10 cellular contexts compared by ENCODE assay signal in genomic region chr9:90433398-90433890, GRCh38.
DNase-seq lines count a peak whose midpoint lies in the region; ATAC-seq and TF ChIP-seq lines count a peak whose summit lies in the region.
"Had no signal": no experiment of that assay in that cellular context is flagged by ENCODE, and none has a peak within 500 bp of the region (broad histone marks: within the 10 kb centered on the region; RNA-seq: fewer than 3 reads in every experiment).

No MANE protein-coding gene starts in this region.

- H3K9ac ChIP-seq in HUES64 (ENCODE audit: low read depth, low read length): no peak overlapping the region
- H3K9ac ChIP-seq in skeletal muscle satellite cell (ENCODE audit: low read depth, low read length): no peak overlapping the region

- H3K27ac Mint-ChIP-seq in activated T-cell treated with anti-CD3 and anti-CD28 coated beads, Interleukin-2, amount 50 U/mL, for 24 hours: no peak overlapping the region
- H3K27ac Mint-ChIP-seq: activated naive CD8-positive, alpha-beta T cell treated with anti-CD3 and anti-CD28 coated beads, Interleukin-2, amount 10 ng/mL, durations not matched to agents 7 days and 5 days had no signal

- no peak for ATAC-seq in GM18520 (IDR thresholded peaks at IDR 0.05; ENCODE audit: unreplicated experiment)
- ATAC-seq: heart left ventricle had no signal

- H3K4me1 Mint-ChIP-seq in activated T-cell treated with anti-CD3 and anti-CD28 coated beads, Interleukin-2, amount 50 U/mL, for 24 hours (ENCODE audit: low read depth): no peaks in the 10 kb centered on the region
- H3K4me1 Mint-ChIP-seq: activated naive CD8-positive, alpha-beta T cell treated with anti-CD3 and anti-CD28 coated beads, Interleukin-2, amount 10 ng/mL, durations not matched to agents 7 days and 5 days had no signal

- no peaks in the 10 kb centered on the region for H3K9me3 Mint-ChIP-seq in activated T-cell treated with anti-CD3 and anti-CD28 coated beads, Interleukin-2, amount 50 U/mL, for 24 hours
- H3K9me3 Mint-ChIP-seq: activated naive CD8-positive, alpha-beta T cell treated with anti-CD3 and anti-CD28 coated beads, Interleukin-2, amount 10 ng/mL, durations not matched to agents 7 days and 5 days had no signal

- H3K4me3 ChIP-seq in HUES64 (ENCODE audit: low read length) (peak overlapping the region; percentile 41), astrocyte of the spinal cord (ENCODE audit: low read depth, low read length) (peak overlapping the region; percentile 25), skeletal muscle satellite cell (ENCODE audit: low read length) (no peak overlapping the region)
- H3K4me3 ChIP-seq: heart left ventricle had no signal

- H3K27ac ChIP-seq in HUES64 (ENCODE audit: low read depth, low read length): peak overlapping the region; percentile 6; the same call in 1 of the 2 replicates
- H3K27ac ChIP-seq: heart left ventricle had no signal

- 2% methylated on average over 14 of the region's 14 CpGs for WGBS in HUES64

- no peak overlapping the region for H3K4me3 Mint-ChIP-seq in activated T-cell treated with anti-CD3 and anti-CD28 coated beads, Interleukin-2, amount 50 U/mL, for 24 hours
- H3K4me3 Mint-ChIP-seq: activated naive CD8-positive, alpha-beta T cell treated with anti-CD3 and anti-CD28 coated beads, Interleukin-2, amount 10 ng/mL, durations not matched to agents 7 days and 5 days had no signal

- H3K36me3 Mint-ChIP-seq in activated T-cell treated with anti-CD3 and anti-CD28 coated beads, Interleukin-2, amount 50 U/mL, for 24 hours (ENCODE audit: low read depth): no peaks in the 10 kb centered on the region
- H3K36me3 Mint-ChIP-seq: activated naive CD8-positive, alpha-beta T cell treated with anti-CD3 and anti-CD28 coated beads, Interleukin-2, amount 10 ng/mL, durations not matched to agents 7 days and 5 days had no signal

- peaks cover 40% of the 10 kb centered on the region for H3K4me1 ChIP-seq in HUES64 (ENCODE audit: insufficient read depth, low read length)
- no peaks in the 10 kb centered on the region for H3K4me1 ChIP-seq in skeletal muscle satellite cell (ENCODE audit: control insufficient read depth, insufficient read depth, low read length)
- H3K4me1 ChIP-seq: heart left ventricle had no signal

- H3K36me3 ChIP-seq in HUES64 (ENCODE audit: insufficient read depth, low read length) (no peaks in the 10 kb centered on the region), skeletal muscle satellite cell (ENCODE audit: insufficient read depth, low read length) (no peaks in the 10 kb centered on the region)
- H3K36me3 ChIP-seq: heart left ventricle had no signal

- in situ Hi-C loops in astrocyte of the spinal cord (cut with HindIII; ENCODE audit: low sequenced_read_pairs): no loop called here

- peaks cover 18% of the 10 kb centered on the region for H3K27me3 ChIP-seq in HUES64 (ENCODE audit: insufficient read depth, low read length)
- no peaks in the 10 kb centered on the region for H3K27me3 ChIP-seq in skeletal muscle satellite cell (ENCODE audit: control insufficient read depth, insufficient read depth, low read length)

- H3K9me3 ChIP-seq in HUES64 (ENCODE audit: insufficient read depth, low read depth, low read length) (no peaks in the 10 kb centered on the region), skeletal muscle satellite cell (replicated peaks; ENCODE audit: low read length) (no peaks in the 10 kb centered on the region)

- peaks cover 28% of the 10 kb centered on the region for H3K27me3 Mint-ChIP-seq in activated T-cell treated with anti-CD3 and anti-CD28 coated beads, Interleukin-2, amount 50 U/mL, for 24 hours

- H3K4me2 ChIP-seq in skeletal muscle satellite cell (ENCODE audit: low read length): peak overlapping the region; percentile 15

- DNase-seq in astrocyte of the spinal cord (ENCODE audit: low read depth, low spot score) (peak; percentile 93), iPS-NIHi11 (ENCODE audit: low spot score) (peak; percentile 68), NCI-H524 (lab: John Stamatoyannopoulos, UW) (no peak), NOMO-1 treated with dmso at 0.1 percent for 144 hours (lab: John Stamatoyannopoulos, UW; ENCODE audit: unreplicated experiment) (no peak)
- DNase-seq in activated T-cell treated with anti-CD3 and anti-CD28 coated beads, Interleukin-2, amount 50 U/mL, for 24 hours: no peak
- DNase-seq: activated naive CD8-positive, alpha-beta T cell treated with anti-CD3 and anti-CD28 coated beads, Interleukin-2, amount 10 ng/mL, durations not matched to agents 7 days and 5 days; heart left ventricle had no signal

- no peak for TF ChIP-seq CTCF in astrocyte of the spinal cord (IDR thresholded peaks at IDR 0.05; ENCODE audit: low read depth, low read length)

Comparison
In these comparisons a context has a peak if more than half of its experiments do, and no peak if none do; other contexts are left out.
1. DNase-seq: peak in astrocyte of the spinal cord (single experiment) and iPS-NIHi11 (single experiment); none in NCI-H524 (0 of 2), activated T-cell treated with anti-CD3 and anti-CD28 coated beads, Interleukin-2, amount 50 U/mL, for 24 hours (single experiment) and NOMO-1 treated with dmso at 0.1 percent for 144 hours (single experiment).